In genomic region chr6:19771753-19772336, GRCh38 we compare ENCODE assay signal across 18 cellular contexts.
A peak's percentile ranks its signal among the peaks of the same experiment; 100 is the strongest.
DNase-seq lines count a peak whose midpoint lies in the region; ATAC-seq, FAIRE-seq and TF ChIP-seq lines count a peak whose summit lies in the region.
"Had no signal": no experiment of that assay in that cellular context is flagged by ENCODE, and none has a peak within 500 bp of the region (broad histone marks: within the 10 kb centered on the region; RNA-seq: fewer than 3 reads in every experiment).

No MANE protein-coding gene starts in this region.

- no peaks in the 10 kb centered on the region for H4K20me1 ChIP-seq in HepG2 (ENCODE audit: insufficient read depth, low read length)
- no peaks in the 10 kb centered on the region for H4K20me1 ChIP-seq in fibroblast of lung (ENCODE audit: control insufficient read depth, extremely low read depth, insufficient read depth, low read length)

- H2BK12ac ChIP-seq in neuronal stem cell (ENCODE audit: low read length): no peak overlapping the region

- H2BK15ac ChIP-seq in neuronal stem cell (ENCODE audit: low read length): no peak overlapping the region

- no peak for TF ChIP-seq EP300 in HepG2 (IDR thresholded peaks at IDR 0.05; ENCODE audit: low read depth in 2 of 2, low read length in 2 of 2)
- no peak for TF ChIP-seq EP300 in HepG2 (CRISPR knock-in tag; IDR thresholded peaks at IDR 0.05; ENCODE audit: borderline replicate concordance)

- CTCF ChIA-PET in HepG2 (lab: Yijun Ruan, JAX; ENCODE audit: low intra/inter-chr PET ratio, low total read pairs): no interaction called here

- H3K9ac ChIP-seq in HepG2 (ENCODE audit: insufficient read depth, low read depth, low read length) (no peak overlapping the region), fibroblast of lung (ENCODE audit: insufficient read depth, low read length) (no peak overlapping the region), neuronal stem cell (ENCODE audit: low read depth, low read length, poor library complexity) (no peak overlapping the region)

- H3K9me3 ChIP-seq in HepG2 (ENCODE audit: low read length) (no peaks in the 10 kb centered on the region), right lobe of liver (no peaks in the 10 kb centered on the region), RWPE2 (ENCODE audit: severe bottlenecking) (no peaks in the 10 kb centered on the region), fibroblast of lung (ENCODE audit: control insufficient read depth, insufficient read depth, low read depth, low read length) (no peaks in the 10 kb centered on the region), neuronal stem cell (replicated peaks in 1 of 2; ENCODE audit: control insufficient read depth in 2 of 2, insufficient read depth in 1 of 2, low read depth in 1 of 2, low read length in 2 of 2) (no peaks in the 10 kb centered on the region)
- H3K9me3 ChIP-seq: mucosa of descending colon, uterus had no signal

- no peak overlapping the region for H4K8ac ChIP-seq in neuronal stem cell (ENCODE audit: low read depth, low read length)

- H3K9me3 Mint-ChIP-seq in type B pancreatic cell: no peaks in the 10 kb centered on the region

- no peak overlapping the region for H3K14ac ChIP-seq in neuronal stem cell (ENCODE audit: low read length)

- H2BK120ac ChIP-seq in neuronal stem cell (ENCODE audit: low read depth, low read length): no peak overlapping the region

- H2AFZ ChIP-seq in HepG2 (ENCODE audit: low read length): no peak overlapping the region
- H2AFZ ChIP-seq in fibroblast of lung (ENCODE audit: low read length): no peak overlapping the region
- H2AFZ ChIP-seq in neuronal stem cell (ENCODE audit: low read length): no peak overlapping the region

- 6% methylated on average over 5 of the region's 5 CpGs for WGBS in HepG2 (ENCODE audit: low lambda C conversion rate)
- WGBS in right lobe of liver (ENCODE audit: insufficient coverage, low coverage, low lambda C conversion rate, missing lambda C conversion rate): 61% methylated on average over 5 of the region's 5 CpGs
- WGBS in neuronal stem cell (ENCODE audit: extremely low coverage in 2 of 2, insufficient read length in 2 of 2, insufficient replicate concordance in 1 of 2), 2 donors: 100% methylated on average over 1 of the region's 5 CpGs; no CpG with 5 or more reads in 1 of the 2 donors

- no TSS peak for BruUV-seq in HepG2 (replicated peaks; lab: Mats Ljungman, UMichigan)

- intact Hi-C loops in HepG2 (cut with micrococcal nuclease; ENCODE audit: unreplicated experiment) (no loop called here), right lobe of liver (cut with DNase I) (no loop called here)

- no peaks in the 10 kb centered on the region for H3K36me3 Mint-ChIP-seq in type B pancreatic cell

- FAIRE-seq in HepG2 (lab: Jason Lieb, UNC): no peak

- no peak overlapping the region for H3K4me2 ChIP-seq in HepG2 (ENCODE audit: low read depth, low read length)
- no peak overlapping the region for H3K4me2 ChIP-seq in fibroblast of lung (ENCODE audit: extremely low read depth, insufficient read depth, low read length)
- H3K4me2 ChIP-seq in neuronal stem cell (ENCODE audit: insufficient read depth, low read length, poor library complexity, severe bottlenecking): no peak overlapping the region

- no peak for TF ChIP-seq POLR2A in HepG2 (IDR thresholded peaks at IDR 0.05; ENCODE audit: insufficient read depth in 1 of 2, low read depth in 2 of 2, low read length in 2 of 2)
- no peak for TF ChIP-seq POLR2A in right lobe of liver (IDR thresholded peaks at IDR 0.05)

- no peak overlapping the region for H2BK5ac ChIP-seq in neuronal stem cell (ENCODE audit: low read length)

- in situ Hi-C loops in HepG2 (cut with HindIII; ENCODE audit: extremely low pct_ligation_motif_present, low pct_unique_long_range_greater_than_20kb): no loop called here

- no peak overlapping the region for H3K27ac Mint-ChIP-seq in type B pancreatic cell
- H3K27ac Mint-ChIP-seq: activated naive CD8-positive, alpha-beta T cell treated with anti-CD3 and anti-CD28 coated beads, Interleukin-2, amount 50 U/mL, for 24 hours had no signal

- no peaks in the 10 kb centered on the region for H3K4me1 Mint-ChIP-seq in type B pancreatic cell (ENCODE audit: unreplicated experiment)
- H3K4me1 Mint-ChIP-seq: activated naive CD8-positive, alpha-beta T cell treated with anti-CD3 and anti-CD28 coated beads, Interleukin-2, amount 50 U/mL, for 24 hours; central memory CD8-positive, alpha-beta T cell had no signal

- no peak overlapping the region for H3K4ac ChIP-seq in neuronal stem cell (ENCODE audit: low read length)

- H3K27me3 ChIP-seq in HepG2 (ENCODE audit: control insufficient read depth in 1 of 2, insufficient read depth in 2 of 2, low read length in 2 of 2): no peaks in the 10 kb centered on the region
- no peaks in the 10 kb centered on the region for H3K27me3 ChIP-seq in right lobe of liver
- H3K27me3 ChIP-seq in RWPE2 (ENCODE audit: insufficient read depth, poor library complexity, severe bottlenecking): no peaks in the 10 kb centered on the region
- no peaks in the 10 kb centered on the region for H3K27me3 ChIP-seq in fibroblast of lung (ENCODE audit: control insufficient read depth, insufficient read depth, low read length)
- H3K27me3 ChIP-seq in neuronal stem cell (ENCODE audit: control insufficient read depth in 3 of 3, insufficient read depth in 3 of 3, low read depth in 1 of 3, low read length in 3 of 3): no peaks in the 10 kb centered on the region
- H3K27me3 ChIP-seq: uterus had no signal

- no peak overlapping the region for H3K27ac ChIP-seq in HepG2 (ENCODE audit: extremely low read length, insufficient read depth, low read length)
- H3K27ac ChIP-seq in right lobe of liver: no peak overlapping the region
- no peak overlapping the region for H3K27ac ChIP-seq in RWPE2 (ENCODE audit: poor library complexity, severe bottlenecking)
- H3K27ac ChIP-seq in fibroblast of lung (ENCODE audit: insufficient read depth, low read length): no peak overlapping the region
- no peak overlapping the region for H3K27ac ChIP-seq in neuronal stem cell (replicated peaks; ENCODE audit: low read length)
- H3K27ac ChIP-seq: uterus had no signal

- no peaks in the 10 kb centered on the region for H3K79me1 ChIP-seq in neuronal stem cell (ENCODE audit: low read depth, low read length)

- H3K23ac ChIP-seq in neuronal stem cell (ENCODE audit: low read depth, low read length, poor library complexity): no peak overlapping the region

- ATAC-seq in HepG2 (no peak), right lobe of liver (no peak), RWPE2 (ENCODE audit: low read depth) (peak; percentile 41; the same call in 1 of the 3 replicates)
- ATAC-seq: activated naive CD8-positive, alpha-beta T cell treated with anti-CD3 and anti-CD28 coated beads, Interleukin-2, amount 50 U/mL, for 24 hours; mucosa of descending colon; sciatic nerve had no signal

- H4K91ac ChIP-seq in neuronal stem cell (ENCODE audit: low read depth, low read length, poor library complexity): no peak overlapping the region

- H3K4me1 ChIP-seq in HepG2 (ENCODE audit: insufficient read depth, low read length) (no peaks in the 10 kb centered on the region), right lobe of liver (no peaks in the 10 kb centered on the region), RWPE2 (ENCODE audit: insufficient read depth, poor library complexity, severe bottlenecking) (no peaks in the 10 kb centered on the region), fibroblast of lung (ENCODE audit: control insufficient read depth, extremely low read depth, insufficient read depth, low read length) (no peaks in the 10 kb centered on the region), neuronal stem cell (ENCODE audit: control insufficient read depth in 2 of 2, insufficient read depth in 1 of 2, low read depth in 1 of 2, low read length in 2 of 2) (no peaks in the 10 kb centered on the region)
- H3K4me1 ChIP-seq: uterus had no signal

- DNase-seq in HepG2 (ENCODE audit: low spot score): no peak
- no peak for DNase-seq in right lobe of liver
- DNase-seq in RWPE2 (ENCODE audit: low spot score): no peak
- DNase-seq in fibroblast of lung (ENCODE audit: low read depth in 2 of 2): peak; percentile 18 to 57
- DNase-seq in neuronal stem cell (ENCODE audit: low spot score): no peak
- DNase-seq in activated CD8-positive, alpha-beta memory T cell treated with anti-CD3 and anti-CD28 coated beads, Interleukin-2, amount 50 U/mL, for 48 hours: no peak
- DNase-seq in NCI-H1417 (lab: John Stamatoyannopoulos, UW): no peak
- DNase-seq in type B pancreatic cell (ENCODE audit: extremely low spot score, unreplicated experiment): no peak
- DNase-seq: ACHN; activated naive CD8-positive, alpha-beta T cell treated with anti-CD3 and anti-CD28 coated beads, Interleukin-2, amount 50 U/mL, for 24 hours; effector CD8-positive, alpha-beta T cell; foreskin melanocyte; mucosa of descending colon; NCI-H1105; occipital lobe; uterus had no signal

- H3K4me3 ChIP-seq in HepG2 (replicated peaks in 1 of 3; ENCODE audit: insufficient read depth in 1 of 3, low read depth in 2 of 3, low read length in 3 of 3): no peak overlapping the region
- H3K4me3 ChIP-seq in right lobe of liver: no peak overlapping the region
- H3K4me3 ChIP-seq in RWPE2 (ENCODE audit: severe bottlenecking): no peak overlapping the region
- no peak overlapping the region for H3K4me3 ChIP-seq in fibroblast of lung (replicated peaks in 1 of 4; ENCODE audit: control extremely low read depth in 1 of 4, insufficient read depth in 1 of 4, low read depth in 3 of 4, low read length in 4 of 4)
- no peak overlapping the region for H3K4me3 ChIP-seq in neuronal stem cell (ENCODE audit: low read length in 2 of 2)
- H3K4me3 ChIP-seq: mucosa of descending colon, uterus had no signal

- no peak overlapping the region for H3K18ac ChIP-seq in neuronal stem cell (ENCODE audit: low read length)

- H3K36me3 ChIP-seq in HepG2 (replicated peaks in 1 of 2; ENCODE audit: control insufficient read depth in 1 of 2, insufficient read depth in 2 of 2, low read length in 2 of 2) (no peaks in the 10 kb centered on the region), right lobe of liver (no peaks in the 10 kb centered on the region), RWPE2 (ENCODE audit: low read depth) (no peaks in the 10 kb centered on the region), fibroblast of lung (ENCODE audit: control insufficient read depth, insufficient read depth, low read length) (no peaks in the 10 kb centered on the region), neuronal stem cell (replicated peaks in 1 of 2; ENCODE audit: control insufficient read depth in 2 of 2, insufficient read depth in 2 of 2, low read length in 2 of 2) (no peaks in the 10 kb centered on the region)
- H3K36me3 ChIP-seq: uterus had no signal

- POLR2A ChIA-PET in HepG2 (lab: Yijun Ruan, JAX): no interaction called here

- H3K4me3 Mint-ChIP-seq in type B pancreatic cell: no peak overlapping the region
- H3K4me3 Mint-ChIP-seq: activated naive CD8-positive, alpha-beta T cell treated with anti-CD3 and anti-CD28 coated beads, Interleukin-2, amount 50 U/mL, for 24 hours; central memory CD8-positive, alpha-beta T cell had no signal

- H3K27me3 Mint-ChIP-seq in type B pancreatic cell: no peaks in the 10 kb centered on the region
- H3K27me3 Mint-ChIP-seq: activated naive CD8-positive, alpha-beta T cell treated with anti-CD3 and anti-CD28 coated beads, Interleukin-2, amount 50 U/mL, for 24 hours; central memory CD8-positive, alpha-beta T cell had no signal

- H3K79me2 ChIP-seq in HepG2 (ENCODE audit: insufficient read depth, low read length) (no peaks in the 10 kb centered on the region), fibroblast of lung (ENCODE audit: control insufficient read depth, insufficient read depth, low read length) (no peaks in the 10 kb centered on the region)

- no peak for TF ChIP-seq RAD21 in HepG2 (CRISPR knock-in tag; IDR thresholded peaks at IDR 0.05)

- TF ChIP-seq CTCF in HepG2 (CRISPR knock-in tag; IDR thresholded peaks at IDR 0.05) (no peak), right lobe of liver (IDR thresholded peaks at IDR 0.05) (no peak), RWPE2 (IDR thresholded peaks at IDR 0.05; ENCODE audit: poor library complexity, severe bottlenecking) (no peak), fibroblast of lung (conservative IDR thresholded peaks at IDR 0.05 in 1 of 2, IDR thresholded peaks at IDR 0.05 in 1 of 2; ENCODE audit: low read depth in 1 of 2, low read length in 2 of 2) (no peak), type B pancreatic cell (conservative IDR thresholded peaks at IDR 0.05) (no peak)

- no peak overlapping the region for H2AK5ac ChIP-seq in neuronal stem cell (ENCODE audit: low read depth, low read length)

Comparison
In these comparisons a context has a peak if more than half of its experiments do, and no peak if none do; other contexts are left out.
1. DNase-seq: peak in fibroblast of lung (2 of 2); none in HepG2 (single experiment), right lobe of liver (0 of 3), RWPE2 (single experiment), neuronal stem cell (single experiment), activated CD8-positive, alpha-beta memory T cell treated with anti-CD3 and anti-CD28 coated beads, Interleukin-2, amount 50 U/mL, for 48 hours (single experiment), NCI-H1417 (0 of 3) and type B pancreatic cell (single experiment).